8 cellular contexts compared by ENCODE assay signal in genomic region chr18:3451989-3452749, GRCh38. TPM values are rescaled to one million over a fixed set of nuclear protein-coding genes. Genes with fewer than 3 reads are reported as not detected.
DNase-seq lines count a peak whose midpoint lies in the region; FAIRE-seq and TF ChIP-seq lines count a peak whose summit lies in the region.

No MANE protein-coding gene starts in this region.

- H3K27me3 ChIP-seq in ovary: no peaks in the 10 kb centered on the region

- no peak for TF ChIP-seq EP300 in ovary (IDR thresholded peaks at IDR 0.05)

- no peak for TF ChIP-seq POLR2A in NB4 (IDR thresholded peaks at IDR 0.05; ENCODE audit: extremely low read depth, insufficient read length)
- peak; percentile 16 for TF ChIP-seq POLR2A in ovary (IDR thresholded peaks at IDR 0.05)
- no peak for TF ChIP-seq POLR2A in GM12892 (IDR thresholded peaks at IDR 0.05; ENCODE audit: low read depth, low read length)

- FAIRE-seq in D721Med (lab: Jason Lieb, UNC) (no peak), GM12892 (lab: Jason Lieb, UNC) (no peak), HTR-8/SVneo (lab: Jason Lieb, UNC) (no peak)

- peaks cover 3% of the 10 kb centered on the region for H3K4me1 ChIP-seq in ovary (ENCODE audit: insufficient read depth)

- H3K9me3 ChIP-seq in ovary: no peaks in the 10 kb centered on the region

- no peaks in the 10 kb centered on the region for H3K36me3 ChIP-seq in ovary

- H3K4me3 ChIP-seq in NB4 (ENCODE audit: low read depth, low read length) (peak overlapping the region; percentile 100), ovary (peak overlapping the region; percentile 66)

- intact Hi-C loops in ovary (cut with DNase I): loop anchor here (2.0 to 10.0 kb wide), 7 partner anchors 143 to 213 kb away; partner anchors contain the start of gene MYL12A (in 1 of the 4)

- 0 to 1% (median 0%) methylated on average over 45 to 53 of the region's 53 CpGs for WGBS in ovary, 3 donors

- DNase-seq in COR-L47 (lab: John Stamatoyannopoulos, UW): peak; percentile 18
- peak; percentile 54 for DNase-seq in NB4 (ENCODE audit: low read depth)
- peak; percentile 20 for DNase-seq in activated gamma-delta T cell (lab: John Stamatoyannopoulos, UW)
- DNase-seq in germinal center (ENCODE audit: low spot score): peak; percentile 32
- DNase-seq in ovary: peak; percentile 64 to 74 (median 70)
- DNase-seq in D721Med (ENCODE audit: insufficient read length, low spot score): no peak
- no peak for DNase-seq in GM12892 (ENCODE audit: insufficient read length)
- DNase-seq in HTR-8/SVneo (ENCODE audit: insufficient read length, low spot score): no peak

- TF ChIP-seq CTCF in NB4 (IDR thresholded peaks at IDR 0.05; ENCODE audit: low read depth, low read length) (no peak), ovary (IDR thresholded peaks at IDR 0.05) (no peak), D721Med (IDR thresholded peaks at IDR 0.05; ENCODE audit: insufficient read depth, missing control alignments) (no peak)

- H3K27ac ChIP-seq in ovary: peak overlapping the region; percentile 72 to 97

RNA-seq across cellular contexts. Expression of gene TGIF1, which starts 2.2 kb away (rescaled TPM):
- 10 to 100 TPM; 30.9 to 93.4 (median 55.6) TPM for total RNA-seq in ovary
- polyA plus RNA-seq in ovary: 10 to 100 TPM; 68.0 to 78.1 TPM
- 0.53 TPM for polyA plus RNA-seq in GM12892 (2012; ENCODE audit: missing spikeins)

Comparison
In these comparisons a context has a peak if more than half of its experiments do, and no peak if none do; other contexts are left out.
1. DNase-seq: peak in COR-L47 (single experiment), NB4 (single experiment), activated gamma-delta T cell (single experiment), germinal center (single experiment) and ovary (5 of 5); none in D721Med (single experiment), GM12892 (single experiment) and HTR-8/SVneo (single experiment).